ENCODE assay signal across 8 cellular contexts in genomic region chr3:16264708-16265454, GRCh38. TPM values are rescaled to one million over a fixed set of nuclear protein-coding genes. Genes with fewer than 3 reads are reported as not detected.
DNase-seq lines count a peak whose midpoint lies in the region; ATAC-seq, FAIRE-seq and TF ChIP-seq lines count a peak whose summit lies in the region.

DPH3 (minus strand) TSS chr3:16264943; CDS start chr3:16264876, 67 bp downstream.
OXNAD1 (plus strand) TSS chr3:16265212; CDS start chr3:16270953, 5,741 bp downstream.

- H3K27ac ChIP-seq in KOPT-K1 (ENCODE audit: low read depth, low read length, poor library complexity, severe bottlenecking) (peak within 1 kb of the TSS; percentile 77), esophagus squamous epithelium (peak within 1 kb of the TSS; percentile 94 to 97 (median 96))

- TF ChIP-seq POLR2A in esophagus squamous epithelium (IDR thresholded peaks at IDR 0.05) = peak in 3 of 4 donors; percentile 42 to 74 (median 61)

- H3K4me3 Mint-ChIP-seq in activated T-cell treated with anti-CD3 and anti-CD28 coated beads, Interleukin-2, amount 50 U/mL, for 72 hours = peak within 1 kb of the TSS; percentile 96 to 97

- H3K36me3 Mint-ChIP-seq in activated T-cell treated with anti-CD3 and anti-CD28 coated beads, Interleukin-2, amount 50 U/mL, for 72 hours (ENCODE audit: insufficient read depth in 2 of 2) = peaks cover 0 to 5% of the 10 kb centered on the region in 2 donors

- H3K27ac Mint-ChIP-seq in activated T-cell treated with anti-CD3 and anti-CD28 coated beads, Interleukin-2, amount 50 U/mL, for 72 hours = peak within 1 kb of the TSS; percentile 93

- H3K27me3 Mint-ChIP-seq in activated T-cell treated with anti-CD3 and anti-CD28 coated beads, Interleukin-2, amount 50 U/mL, for 72 hours (ENCODE audit: low read depth) = no peaks in the 10 kb centered on the region

- intact Hi-C loops in esophagus squamous epithelium (cut with DNase I) = no loop called here

- TF ChIP-seq CTCF in esophagus squamous epithelium (IDR thresholded peaks at IDR 0.05) = peak in 5 of 6 experiments; percentile 18 to 55 (median 29)

- peak; percentile 78 for FAIRE-seq in RCC 7860 (lab: Jason Lieb, UNC)

- H3K36me3 ChIP-seq in KOPT-K1 (ENCODE audit: insufficient read depth, low read length) (peaks cover 23% of the 10 kb centered on the region), esophagus squamous epithelium (peaks cover 0 to 20% (median 0%) of the 10 kb centered on the region in 3 donors)

- no peaks in the 10 kb centered on the region for H3K27me3 ChIP-seq in esophagus squamous epithelium

- 0 to 2% methylated on average over 11 to 16 of the region's 61 CpGs for WGBS in esophagus squamous epithelium, 2 donors

- DNase-seq in DMS79 treated with DMSO at 0.1 percent for 48 hours (lab: John Stamatoyannopoulos, UW) (peak; percentile 89), RCC 7860 (ENCODE audit: low spot score) (peak; percentile 95), esophagus squamous epithelium (lab: John Stamatoyannopoulos, UW) (peak; percentile 98), myocyte (ENCODE audit: low read depth) (peak; percentile 100)
- peak; percentile 99 to 100 for DNase-seq in activated T-cell treated with anti-CD3 and anti-CD28 coated beads, Interleukin-2, amount 50 U/mL, for 72 hours
- DNase-seq in stimulated activated CD8-positive, alpha-beta memory T cell treated with anti-CD3 and anti-CD28 coated beads, Interleukin-7, amount 100 ng/mL, for 48 hours (ENCODE audit: extremely low read depth in 1 of 2, low read depth in 1 of 2) = peak; percentile 98 to 99

- peak within 1 kb of the TSS; percentile 72 to 96 (median 84) for H3K4me3 ChIP-seq in esophagus squamous epithelium

- H3K4me1 ChIP-seq in esophagus squamous epithelium = peaks cover 16 to 59% (median 22%) of the 10 kb centered on the region in 3 donors

- peak; percentile 100 for ATAC-seq in GM21786 (IDR thresholded peaks at IDR 0.05; ENCODE audit: unreplicated experiment)
- peak; percentile 97 to 98 for ATAC-seq in activated T-cell treated with anti-CD3 and anti-CD28 coated beads, Interleukin-2, amount 50 U/mL, for 72 hours (replicated peaks in 1 of 2)

- H3K9me3 ChIP-seq in KOPT-K1 (ENCODE audit: insufficient read depth, low read length, poor library complexity, severe bottlenecking) = no peaks in the 10 kb centered on the region
- H3K9me3 ChIP-seq in esophagus squamous epithelium = no peaks in the 10 kb centered on the region

- peaks cover 34% of the 10 kb centered on the region for H3K4me1 Mint-ChIP-seq in activated T-cell treated with anti-CD3 and anti-CD28 coated beads, Interleukin-2, amount 50 U/mL, for 72 hours (ENCODE audit: low read depth)

- H3K9me3 Mint-ChIP-seq in activated T-cell treated with anti-CD3 and anti-CD28 coated beads, Interleukin-2, amount 50 U/mL, for 72 hours = no peaks in the 10 kb centered on the region

RNA-seq across cellular contexts. Expression of gene DPH3, which starts in this region (rescaled TPM):
- 10 to 100 TPM; 23.4 to 26.1 TPM for total RNA-seq in activated T-cell treated with anti-CD3 and anti-CD28 coated beads, Interleukin-2, amount 50 U/mL, for 72 hours
- 10 to 100 TPM in 2 of 4 donors, 1 to 10 TPM in 2; 2.8 to 21.9 (median 10.0) TPM for total RNA-seq in esophagus squamous epithelium
- total RNA-seq in myocyte = 27.3 and 29.9 TPM in 2 replicates
- polyA plus RNA-seq in myocyte (2012) = 13.6 TPM

RNA-seq across cellular contexts. Expression of gene OXNAD1, which starts in this region (rescaled TPM):
- total RNA-seq in activated T-cell treated with anti-CD3 and anti-CD28 coated beads, Interleukin-2, amount 50 U/mL, for 72 hours = 10 to 100 TPM; 34.3 to 52.0 TPM
- total RNA-seq in esophagus squamous epithelium (10 to 100 TPM in 3 of 4 donors, 1 to 10 TPM in 1; 8.0 to 17.2 (median 15.4) TPM), myocyte (9.3 and 12.9 TPM in 2 replicates)
- polyA plus RNA-seq in myocyte (2012) = 4.3 TPM

Comparison
In these comparisons a context has a peak if more than half of its experiments do, and no peak if none do; other contexts are left out.
1. Peak in every context shown above with its lines: DNase-seq, ATAC-seq, H3K4me3 ChIP-seq and H3K27ac ChIP-seq.